14 cellular contexts compared by ENCODE assay signal in genomic region chr12:106243620-106244019, GRCh38.
"Had no signal": no experiment of that assay in that cellular context is flagged by ENCODE, and none has a peak within 500 bp of the region (broad histone marks: within the 10 kb centered on the region; RNA-seq: fewer than 3 reads in every experiment).

No MANE protein-coding gene starts in this region.

- H3K4me3 ChIP-seq: colonic mucosa, right lobe of liver, testis, upper lobe of right lung had no signal

- H3K9me3 ChIP-seq: colonic mucosa, esophagus squamous epithelium, right lobe of liver, testis, upper lobe of right lung had no signal

- H3K27me3 ChIP-seq: colonic mucosa, esophagus squamous epithelium, right lobe of liver, testis, upper lobe of right lung had no signal

- ATAC-seq: activated CD4-positive, alpha-beta T cell treated with anti-CD3 and anti-CD28 coated beads for 36 hours; activated T-cell treated with anti-CD3 and anti-CD28 coated beads, Interleukin-2, amount 50 U/mL, for 4 hours; right lobe of liver; stimulated activated naive CD8-positive, alpha-beta T cell treated with anti-CD3 and anti-CD28 coated beads, Interleukin-15, amount 100 ng/mL, for 72 hours; T-helper 17 cell; upper lobe of right lung had no signal

- DNase-seq: activated CD4-positive, alpha-beta memory T cell treated with anti-CD3 and anti-CD28 coated beads, Interleukin-2, amount 10 ng/mL, durations not matched to agents 7 days and 5 days; activated CD4-positive, alpha-beta T cell treated with anti-CD3 and anti-CD28 coated beads for 36 hours; activated effector memory CD4-positive, alpha-beta T cell treated with anti-CD3 and anti-CD28 coated beads, Interleukin-2, amount 50 U/mL, for 16 hours; activated T-cell treated with anti-CD3 and anti-CD28 coated beads, Interleukin-2, amount 50 U/mL, for 4 hours; caudate nucleus; colonic mucosa; effector CD8-positive, alpha-beta T cell; esophagus squamous epithelium; stimulated activated naive CD8-positive, alpha-beta T cell treated with anti-CD3 and anti-CD28 coated beads, Interleukin-15, amount 100 ng/mL, for 72 hours; T-helper 17 cell; testis; upper lobe of right lung; WERI-Rb-1 had no signal

- H3K27ac ChIP-seq: colonic mucosa, right lobe of liver, testis, upper lobe of right lung, WERI-Rb-1 had no signal
